Comparison of ENCODE assay signal across 8 cellular contexts in genomic region chr4:52054254-52054653, GRCh38.
"Had no signal": no experiment of that assay in that cellular context is flagged by ENCODE, and none has a peak within 500 bp of the region (broad histone marks: within the 10 kb centered on the region; RNA-seq: fewer than 3 reads in every experiment).

No MANE protein-coding gene starts in this region.

- H3K4me1 ChIP-seq: HAP-1 had no signal

- H3K4me3 ChIP-seq: GM23248, GM23338, HAP-1 had no signal

- H3K36me3 ChIP-seq: HAP-1 had no signal

- H3K9me3 ChIP-seq: HAP-1 had no signal

- H3K27ac ChIP-seq: GM23248 had no signal

- DNase-seq: GM23248, GOT3, H7, H9, HCEC 1CT, HFFc6 had no signal
